20 cellular contexts compared by ENCODE assay signal in genomic region chr22:23591846-23592245, GRCh38. TPM values are rescaled to one million over a fixed set of nuclear protein-coding genes. Genes with fewer than 3 reads are reported as not detected.
A peak's percentile ranks its signal among the peaks of the same experiment; 100 is the strongest.
DNase-seq lines count a peak whose midpoint lies in the region; ATAC-seq, FAIRE-seq and TF ChIP-seq lines count a peak whose summit lies in the region.
"Had no signal": no experiment of that assay in that cellular context is flagged by ENCODE, and none has a peak within 500 bp of the region (broad histone marks: within the 10 kb centered on the region; RNA-seq: fewer than 3 reads in every experiment).

No MANE protein-coding gene starts in this region.

- FAIRE-seq in HepG2 (lab: Jason Lieb, UNC), result no peak
- FAIRE-seq: GM12891, H54, HTR-8/SVneo had no signal

- peaks cover 34% of the 10 kb centered on the region for H3K27me3 Mint-ChIP-seq in nephron progenitor cell (ENCODE audit: low read depth, poor library complexity)

- no peaks in the 10 kb centered on the region for H3K36me3 ChIP-seq in H7 (replicated peaks; ENCODE audit: control insufficient read depth, insufficient read depth, low read length)
- H3K36me3 ChIP-seq in thyroid gland, result no peaks in the 10 kb centered on the region
- H3K36me3 ChIP-seq in HepG2 (replicated peaks in 1 of 2; ENCODE audit: control insufficient read depth in 1 of 2, insufficient read depth in 2 of 2, low read length in 2 of 2), result no peaks in the 10 kb centered on the region
- H3K36me3 ChIP-seq in MM.1S (replicated peaks; ENCODE audit: insufficient read depth, low read length), result no peaks in the 10 kb centered on the region

- in situ Hi-C loops in HepG2 (cut with HindIII; ENCODE audit: extremely low pct_ligation_motif_present, low pct_unique_long_range_greater_than_20kb), result loop anchor here (5.0 to 25.0 kb wide), 2 partner anchors 50 to 105 kb away; no protein-coding TSS in a partner anchor

- H3K4me3 Mint-ChIP-seq in nephron progenitor cell, result no peak overlapping the region
- H3K4me3 Mint-ChIP-seq: IgD-negative memory B cell had no signal

- H3K4me1 ChIP-seq in thyroid gland (peaks cover 0 to 4% of the 10 kb centered on the region in 2 donors), HepG2 (ENCODE audit: insufficient read depth, low read length) (peaks cover 23% of the 10 kb centered on the region), MM.1S (ENCODE audit: low read length) (no peaks in the 10 kb centered on the region)
- H3K4me1 ChIP-seq: Caco-2 had no signal

- no peak for TF ChIP-seq CTCF in nephron progenitor cell (IDR thresholded peaks at IDR 0.05)
- no peak for TF ChIP-seq CTCF in thyroid gland (IDR thresholded peaks at IDR 0.05)
- no peak for TF ChIP-seq CTCF in HepG2 (CRISPR knock-in tag; IDR thresholded peaks at IDR 0.05)
- TF ChIP-seq CTCF in MM.1S (IDR thresholded peaks at IDR 0.05; ENCODE audit: low read length), result no peak

- ATAC-seq in HepG2 (no peak), HG03442 (IDR thresholded peaks at IDR 0.05; ENCODE audit: unreplicated experiment) (no peak)

- no peaks in the 10 kb centered on the region for H4K20me1 ChIP-seq in HepG2 (ENCODE audit: insufficient read depth, low read length)
- no peaks in the 10 kb centered on the region for H4K20me1 ChIP-seq in MM.1S (ENCODE audit: insufficient read depth, low read length)

- H3K9me3 Mint-ChIP-seq in nephron progenitor cell, result peaks cover 11% of the 10 kb centered on the region

- H3K79me2 ChIP-seq in HepG2 (ENCODE audit: insufficient read depth, low read length) (no peaks in the 10 kb centered on the region), MM.1S (ENCODE audit: low read length) (no peaks in the 10 kb centered on the region)

- no peaks in the 10 kb centered on the region for H3K9me2 ChIP-seq in MM.1S (replicated peaks; ENCODE audit: insufficient read depth, low read length)

- no peaks in the 10 kb centered on the region for H3K27me3 ChIP-seq in H7 (ENCODE audit: control insufficient read depth, insufficient read depth, low read length)
- H3K27me3 ChIP-seq in thyroid gland, result no peaks in the 10 kb centered on the region
- no peaks in the 10 kb centered on the region; a peak in 2 of 5 replicates for H3K27me3 ChIP-seq in HepG2 (ENCODE audit: control insufficient read depth in 1 of 2, insufficient read depth in 2 of 2, low read length in 2 of 2)
- H3K27me3 ChIP-seq in MM.1S (replicated peaks; ENCODE audit: insufficient read depth, low read length), result no peaks in the 10 kb centered on the region

- TF ChIP-seq EP300 in HepG2 (IDR thresholded peaks at IDR 0.05; ENCODE audit: low read depth in 2 of 2, low read length in 2 of 2) (no peak), HepG2 (CRISPR knock-in tag; IDR thresholded peaks at IDR 0.05; ENCODE audit: borderline replicate concordance) (no peak)

- POLR2A ChIA-PET in HepG2 (lab: Yijun Ruan, JAX), result no interaction called here

- H3K4me3 ChIP-seq in H7 (ENCODE audit: insufficient read depth, low read depth, low read length) (no peak overlapping the region), thyroid gland (replicated peaks in 1 of 3) (no peak overlapping the region), HepG2 (replicated peaks in 1 of 3; ENCODE audit: insufficient read depth in 1 of 3, low read depth in 2 of 3, low read length in 3 of 3) (no peak overlapping the region), MM.1S (ENCODE audit: low read length) (no peak overlapping the region)
- H3K4me3 ChIP-seq: PC-9, SK-N-MC had no signal

- H3K27ac Mint-ChIP-seq in nephron progenitor cell, result peak overlapping the region; percentile 13
- H3K27ac Mint-ChIP-seq: IgD-negative memory B cell had no signal

- H3K4me1 Mint-ChIP-seq in nephron progenitor cell, result peaks cover 30% of the 10 kb centered on the region
- H3K4me1 Mint-ChIP-seq: CD4-positive, alpha-beta memory T cell had no signal

- H3F3A ChIP-seq in MM.1S (ENCODE audit: insufficient read depth, low read length), result no peaks in the 10 kb centered on the region

- no TSS peak for BruUV-seq in HepG2 (replicated peaks; lab: Mats Ljungman, UMichigan)

- H3K9ac ChIP-seq in HepG2 (ENCODE audit: insufficient read depth, low read depth, low read length), result no peak overlapping the region
- H3K9ac ChIP-seq in MM.1S (ENCODE audit: low read length), result no peak overlapping the region

- H3K36me3 Mint-ChIP-seq in nephron progenitor cell (ENCODE audit: low read depth), result peaks cover 9% of the 10 kb centered on the region
- H3K36me3 Mint-ChIP-seq: IgD-negative memory B cell had no signal

- no peaks in the 10 kb centered on the region for H3K9me3 ChIP-seq in thyroid gland
- no peaks in the 10 kb centered on the region for H3K9me3 ChIP-seq in HepG2 (ENCODE audit: low read length)
- no peaks in the 10 kb centered on the region for H3K9me3 ChIP-seq in MM.1S (replicated peaks; ENCODE audit: insufficient read depth, low read length)
- H3K9me3 ChIP-seq: Caco-2 had no signal

- H3K4me2 ChIP-seq in HepG2 (ENCODE audit: low read depth, low read length) (no peak overlapping the region), MM.1S (ENCODE audit: low read depth, low read length) (no peak overlapping the region)
- H3K4me2 ChIP-seq: PC-9 had no signal

- TF ChIP-seq RAD21 in HepG2 (CRISPR knock-in tag; IDR thresholded peaks at IDR 0.05), result no peak

- DNase-seq in H7 (peak; percentile 26), dermis microvascular lymphatic vessel endothelial cell (ENCODE audit: low read depth in 2 of 2) (peak; percentile 52 to 88), nephron progenitor cell (no peak), thyroid gland (peak; percentile 6 to 17), HepG2 (ENCODE audit: low spot score) (no peak), MM.1S (no peak)
- DNase-seq in stimulated activated CD4-positive, alpha-beta T cell treated with anti-CD3 and anti-CD28 coated beads, Interleukin-1b, Interleukin-23, amount 100 ng/mL, for 48 hours, result no peak
- DNase-seq: DMS 273 treated with DMSO at 0.1 percent for 48 hours, NCI-H187 had no signal

- no peak overlapping the region for H3K27ac ChIP-seq in thyroid gland
- H3K27ac ChIP-seq in HepG2 (ENCODE audit: extremely low read length, insufficient read depth, low read length), result no peak overlapping the region
- H3K27ac ChIP-seq in MM.1S (ENCODE audit: low read length), result no peak overlapping the region
- H3K27ac ChIP-seq: PC-9, SK-N-MC had no signal

- intact Hi-C loops in thyroid gland (cut with DNase I), result no loop called here
- intact Hi-C loops in HepG2 (cut with micrococcal nuclease; ENCODE audit: unreplicated experiment), result loop anchor here (1.0 kb wide), 1 partner anchor 51 kb away; no protein-coding TSS in a partner anchor

- 92% methylated on average over 7 of the region's 7 CpGs for WGBS in thyroid gland, 2 donors
- 58% methylated on average over 6 of the region's 7 CpGs for WGBS in HepG2 (ENCODE audit: low lambda C conversion rate)

- TF ChIP-seq POLR2A in thyroid gland (IDR thresholded peaks at IDR 0.05) (no peak), HepG2 (IDR thresholded peaks at IDR 0.05; ENCODE audit: insufficient read depth in 1 of 2, low read depth in 2 of 2, low read length in 2 of 2) (no peak)

- CTCF ChIA-PET in HepG2 (lab: Yijun Ruan, JAX; ENCODE audit: low intra/inter-chr PET ratio, low total read pairs), result interaction anchor here (1.1 to 2.4 kb wide), 3 partner anchors 50 to 207 kb away, joined by 3 to 43 read pairs (median 6); no protein-coding TSS in a partner anchor

- H2AFZ ChIP-seq in HepG2 (ENCODE audit: low read length) (no peak overlapping the region), MM.1S (ENCODE audit: low read length) (no peak overlapping the region)
- H2AFZ ChIP-seq: PC-9 had no signal

RNA-seq across cellular contexts. Expression of gene IGLL1, which starts 11.8 kb away (rescaled TPM):
- total RNA-seq in H7 (2014; rRNA removed; shearing (Covaris generic)), result not detected in 2 replicates
- not detected in 2 replicates for total RNA-seq in dermis microvascular lymphatic vessel endothelial cell
- not detected for total RNA-seq in thyroid gland
- not detected in 2 replicates for total RNA-seq in HepG2 (2016; rRNA removed; fragmentation: Illumina TruSeq; extraction: Trizol)
- not detected in 2 replicates for total RNA-seq in HepG2 (2016; cell fraction: cytosol; rRNA removed; fragmentation: Illumina TruSeq; extraction: Trizol; ENCODE audit: low read depth)
- not detected in 2 replicates for total RNA-seq in HepG2 (2016; cell fraction: insoluble cytoplasmic fraction; rRNA removed; fragmentation: Illumina TruSeq; extraction: Trizol)
- total RNA-seq in HepG2 (2016; cell fraction: membrane; rRNA removed; fragmentation: Illumina TruSeq; extraction: Trizol), result not detected in 2 replicates
- not detected in 2 replicates for total RNA-seq in HepG2 (2016; cell fraction: nucleus; rRNA removed; fragmentation: Illumina TruSeq; extraction: Trizol)
- not detected in 2 replicates for polyA plus RNA-seq in HepG2 (2011; rRNA removed)
- not detected in 2 replicates for polyA plus RNA-seq in HepG2 (2011; cell fraction: cytosol; rRNA removed)
- polyA plus RNA-seq in HepG2 (2011; cell fraction: nucleus; rRNA removed), result not detected in 2 replicates
- polyA plus RNA-seq in HepG2 (2012), result not detected in 2 replicates
- polyA plus RNA-seq in HepG2 (2016; cell fraction: cytosol; fragmentation: Illumina TruSeq; extraction: Trizol; ENCODE audit: low read depth), result not detected in 2 replicates
- polyA plus RNA-seq in HepG2 (2016; cell fraction: insoluble cytoplasmic fraction; fragmentation: Illumina TruSeq; extraction: Trizol; ENCODE audit: low read depth), result not detected in 2 replicates
- not detected in 2 replicates for polyA plus RNA-seq in HepG2 (2016; cell fraction: membrane; fragmentation: Illumina TruSeq; extraction: Trizol; ENCODE audit: low read depth)
- not detected in 2 replicates for polyA plus RNA-seq in HepG2 (2016; cell fraction: nucleus; fragmentation: Illumina TruSeq; extraction: Trizol; ENCODE audit: insufficient read depth, low read depth)
- polyA minus RNA-seq in HepG2 (2011; rRNA and poly(A)+ RNA removed; ENCODE audit: low replicate concordance), result not detected in 2 replicates
- not detected in 2 replicates for polyA minus RNA-seq in HepG2 (2011; cell fraction: cytosol; rRNA and poly(A)+ RNA removed)
- polyA minus RNA-seq in HepG2 (2011; cell fraction: nucleus; rRNA and poly(A)+ RNA removed), result not detected in 2 replicates
- total RNA-seq: Caco-2; CD4-positive, alpha-beta memory T cell; MCF 10A; PC-9 had no signal
- polyA plus RNA-seq: BJ; CD4-positive, alpha-beta memory T cell; IgD-negative memory B cell had no signal

RNA-seq across cellular contexts. Expression of gene DRICH1, which starts 40.3 kb away (rescaled TPM):
- total RNA-seq in H7 (2014; rRNA removed; shearing (Covaris generic)), result not detected in 2 replicates
- total RNA-seq in dermis microvascular lymphatic vessel endothelial cell (0.13 TPM in 1 of 2 replicates, not detected in the other), thyroid gland (under 1 TPM in 1 of 4 donors, not detected in 3; 0.56 TPM), HepG2 (2016; rRNA removed; fragmentation: Illumina TruSeq; extraction: Trizol) (0.15 and 0.66 TPM in 2 replicates)
- 0.53 TPM in 1 of 2 replicates, not detected in the other for total RNA-seq in HepG2 (2016; cell fraction: cytosol; rRNA removed; fragmentation: Illumina TruSeq; extraction: Trizol; ENCODE audit: low read depth)
- 0.43 TPM in 1 of 2 replicates, not detected in the other for total RNA-seq in HepG2 (2016; cell fraction: insoluble cytoplasmic fraction; rRNA removed; fragmentation: Illumina TruSeq; extraction: Trizol)
- 0.14 and 0.28 TPM in 2 replicates for total RNA-seq in HepG2 (2016; cell fraction: membrane; rRNA removed; fragmentation: Illumina TruSeq; extraction: Trizol)
- total RNA-seq in HepG2 (2016; cell fraction: nucleus; rRNA removed; fragmentation: Illumina TruSeq; extraction: Trizol), result 0.28 and 0.56 TPM in 2 replicates
- polyA plus RNA-seq in HepG2 (2011; rRNA removed), result 0.08 and 0.22 TPM in 2 replicates
- polyA plus RNA-seq in HepG2 (2011; cell fraction: cytosol; rRNA removed), result 0.05 TPM in 1 of 2 replicates, not detected in the other
- 0.98 and 1.4 TPM in 2 replicates for polyA plus RNA-seq in HepG2 (2011; cell fraction: nucleus; rRNA removed)
- 0.11 and 0.16 TPM in 2 replicates for polyA plus RNA-seq in HepG2 (2012)
- polyA plus RNA-seq in HepG2 (2016; cell fraction: cytosol; fragmentation: Illumina TruSeq; extraction: Trizol; ENCODE audit: low read depth), result not detected in 2 replicates
- polyA plus RNA-seq in HepG2 (2016; cell fraction: insoluble cytoplasmic fraction; fragmentation: Illumina TruSeq; extraction: Trizol; ENCODE audit: low read depth), result 0.25 TPM in 1 of 2 replicates, not detected in the other
- 0.14 TPM in 1 of 2 replicates, not detected in the other for polyA plus RNA-seq in HepG2 (2016; cell fraction: membrane; fragmentation: Illumina TruSeq; extraction: Trizol; ENCODE audit: low read depth)
- polyA plus RNA-seq in HepG2 (2016; cell fraction: nucleus; fragmentation: Illumina TruSeq; extraction: Trizol; ENCODE audit: insufficient read depth, low read depth), result 1.1 and 1.4 TPM in 2 replicates
- 0.63 TPM in 1 of 2 replicates, not detected in the other for polyA minus RNA-seq in HepG2 (2011; rRNA and poly(A)+ RNA removed; ENCODE audit: low replicate concordance)
- polyA minus RNA-seq in HepG2 (2011; cell fraction: cytosol; rRNA and poly(A)+ RNA removed), result not detected in 2 replicates
- 0.37 and 0.39 TPM in 2 replicates for polyA minus RNA-seq in HepG2 (2011; cell fraction: nucleus; rRNA and poly(A)+ RNA removed)
- total RNA-seq: MCF 10A had no signal
- polyA plus RNA-seq: BJ; CD4-positive, alpha-beta memory T cell; IgD-negative memory B cell had no signal

Comparison
In these comparisons a context has a peak if more than half of its experiments do, and no peak if none do; other contexts are left out.
1. DNase-seq: peak in H7 (single experiment), dermis microvascular lymphatic vessel endothelial cell (2 of 2) and thyroid gland (2 of 2); none in nephron progenitor cell (single experiment), HepG2 (single experiment), MM.1S (single experiment) and stimulated activated CD4-positive, alpha-beta T cell treated with anti-CD3 and anti-CD28 coated beads, Interleukin-1b, Interleukin-23, amount 100 ng/mL, for 48 hours (single experiment).